2 cellular contexts compared by ENCODE assay signal in the genomic region with DNA sequence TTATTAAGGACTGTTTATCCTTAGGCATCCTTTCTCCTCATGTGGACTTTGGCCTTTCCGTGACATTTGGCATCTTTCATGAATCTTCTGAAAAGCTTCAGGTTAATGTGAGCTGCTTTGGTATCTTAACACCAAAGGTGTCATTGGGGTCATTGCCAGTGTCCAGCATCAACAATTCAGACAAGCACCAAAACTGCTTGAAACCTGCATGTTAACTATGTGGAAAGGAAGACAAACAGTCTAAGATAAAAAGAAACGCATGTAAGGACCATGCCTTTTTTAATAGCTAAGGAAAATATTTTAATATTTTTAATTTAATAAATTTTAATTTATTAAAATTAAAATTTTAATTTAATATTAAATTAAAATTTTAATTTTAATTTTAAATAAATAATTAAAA.
TF ChIP-seq lines count a peak whose summit lies in the region.

No MANE protein-coding gene starts in this region.

TF ChIP-seq in HepG2, 621 proteins besides CTCF, POLR2A, EP300 and RAD21:
- TF ChIP-seq ZNF660 (CRISPR knock-in tag; IDR thresholded peaks at IDR 0.05; ENCODE audit: borderline replicate concordance, low read depth) = no peak
- TF ChIP-seq, protein P1, sequence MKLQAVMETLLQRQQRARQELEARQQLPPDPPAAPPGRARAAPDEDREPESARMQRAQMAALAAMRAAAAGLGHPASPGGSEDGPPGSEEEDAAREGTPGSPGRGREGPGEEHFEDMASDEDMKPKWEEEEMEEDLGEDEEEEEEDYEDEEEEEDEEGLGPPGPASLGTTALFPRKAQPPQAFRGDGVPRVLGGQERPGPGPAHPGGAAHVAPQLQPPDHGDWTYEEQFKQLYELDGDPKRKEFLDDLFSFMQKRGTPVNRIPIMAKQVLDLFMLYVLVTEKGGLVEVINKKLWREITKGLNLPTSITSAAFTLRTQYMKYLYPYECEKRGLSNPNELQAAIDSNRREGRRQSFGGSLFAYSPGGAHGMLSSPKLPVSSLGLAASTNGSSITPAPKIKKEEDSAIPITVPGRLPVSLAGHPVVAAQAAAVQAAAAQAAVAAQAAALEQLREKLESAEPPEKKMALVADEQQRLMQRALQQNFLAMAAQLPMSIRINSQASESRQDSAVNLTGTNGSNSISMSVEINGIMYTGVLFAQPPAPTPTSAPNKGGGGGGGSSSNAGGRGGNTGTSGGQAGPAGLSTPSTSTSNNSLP (IDR thresholded peaks at IDR 0.05; ENCODE audit: low read depth, low read length) = peak; percentile 28; the same call in 1 of the 2 replicates

TF ChIP-seq in WTC11, 78 proteins besides CTCF, POLR2A, EP300 and RAD21:
- TF ChIP-seq, protein P2, sequence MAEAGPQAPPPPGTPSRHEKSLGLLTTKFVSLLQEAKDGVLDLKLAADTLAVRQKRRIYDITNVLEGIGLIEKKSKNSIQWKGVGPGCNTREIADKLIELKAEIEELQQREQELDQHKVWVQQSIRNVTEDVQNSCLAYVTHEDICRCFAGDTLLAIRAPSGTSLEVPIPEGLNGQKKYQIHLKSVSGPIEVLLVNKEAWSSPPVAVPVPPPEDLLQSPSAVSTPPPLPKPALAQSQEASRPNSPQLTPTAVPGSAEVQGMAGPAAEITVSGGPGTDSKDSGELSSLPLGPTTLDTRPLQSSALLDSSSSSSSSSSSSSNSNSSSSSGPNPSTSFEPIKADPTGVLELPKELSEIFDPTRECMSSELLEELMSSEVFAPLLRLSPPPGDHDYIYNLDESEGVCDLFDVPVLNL (CRISPR knock-in tag; IDR thresholded peaks at IDR 0.05; ENCODE audit: borderline replicate concordance, low read depth) = no peak
- no peak for TF ChIP-seq SOX15 (CRISPR knock-in tag; IDR thresholded peaks at IDR 0.05)
- TF ChIP-seq HMGA2 (CRISPR knock-in tag; IDR thresholded peaks at IDR 0.05) = peak; percentile 99
- TF ChIP-seq MYBL2 (CRISPR knock-in tag; IDR thresholded peaks at IDR 0.05) = no peak
